ENCODE assay signal across 2 cellular contexts in the genomic region with DNA sequence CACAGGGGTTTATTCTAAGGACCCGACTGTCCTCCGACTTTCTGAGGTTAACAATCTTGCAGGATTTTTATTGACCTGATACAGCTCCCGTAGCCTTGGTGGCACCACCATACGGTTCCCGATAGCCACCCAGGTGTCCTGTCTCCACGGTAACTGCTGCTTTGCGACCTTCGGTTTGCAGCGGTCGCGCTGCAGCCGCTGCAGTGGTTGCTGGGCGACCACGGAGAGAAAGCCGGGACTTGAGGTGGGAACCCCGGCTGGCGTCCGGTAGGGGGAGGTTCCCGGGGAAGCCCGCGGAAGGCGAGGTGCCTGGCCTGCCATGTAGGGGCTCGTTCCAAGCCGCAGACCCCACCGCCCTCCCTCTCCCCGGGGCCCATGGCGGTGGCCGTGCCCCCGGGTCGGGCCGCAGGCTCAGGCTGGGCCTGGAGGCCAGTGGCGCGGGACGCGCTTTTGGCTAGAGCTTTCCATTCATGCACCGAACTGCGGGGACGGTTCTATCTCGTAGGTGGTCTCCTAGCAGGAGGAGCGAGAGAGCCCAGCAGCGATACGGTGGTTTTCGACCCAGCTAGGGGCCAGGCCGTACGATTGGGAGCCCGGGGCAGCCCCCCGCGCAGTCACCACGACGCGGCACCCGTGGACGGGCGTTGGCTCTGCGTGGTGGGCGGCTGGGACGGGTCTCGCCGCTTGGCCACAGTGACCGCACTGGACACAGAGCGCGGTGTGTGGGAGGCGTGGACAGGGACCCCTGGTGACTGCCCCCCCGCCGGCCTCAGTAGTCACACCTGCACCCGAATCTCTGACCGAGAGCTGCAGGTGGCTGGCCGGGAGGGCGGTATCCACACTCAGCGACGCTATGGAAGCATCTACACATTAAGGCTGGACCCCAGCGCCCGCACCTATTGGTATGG.
TF ChIP-seq lines count a peak whose summit lies in the region.

A gene with protein sequence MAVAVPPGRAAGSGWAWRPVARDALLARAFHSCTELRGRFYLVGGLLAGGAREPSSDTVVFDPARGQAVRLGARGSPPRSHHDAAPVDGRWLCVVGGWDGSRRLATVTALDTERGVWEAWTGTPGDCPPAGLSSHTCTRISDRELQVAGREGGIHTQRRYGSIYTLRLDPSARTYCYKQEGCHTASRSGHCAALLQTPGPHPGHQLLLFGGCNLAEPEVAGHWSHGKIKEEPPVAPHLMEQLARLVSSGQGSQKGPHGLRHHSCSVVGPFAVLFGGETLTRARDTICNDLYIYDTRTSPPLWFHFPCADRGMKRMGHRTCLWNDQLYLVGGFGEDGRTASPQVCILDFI (plus strand): TSS at position 201 of the 908 bp plus-strand sequence. CDS start 175 bp downstream, at position 376.

TF ChIP-seq in GM23338, 12 proteins besides CTCF, POLR2A, EP300 and RAD21:
- TF ChIP-seq, protein P1, sequence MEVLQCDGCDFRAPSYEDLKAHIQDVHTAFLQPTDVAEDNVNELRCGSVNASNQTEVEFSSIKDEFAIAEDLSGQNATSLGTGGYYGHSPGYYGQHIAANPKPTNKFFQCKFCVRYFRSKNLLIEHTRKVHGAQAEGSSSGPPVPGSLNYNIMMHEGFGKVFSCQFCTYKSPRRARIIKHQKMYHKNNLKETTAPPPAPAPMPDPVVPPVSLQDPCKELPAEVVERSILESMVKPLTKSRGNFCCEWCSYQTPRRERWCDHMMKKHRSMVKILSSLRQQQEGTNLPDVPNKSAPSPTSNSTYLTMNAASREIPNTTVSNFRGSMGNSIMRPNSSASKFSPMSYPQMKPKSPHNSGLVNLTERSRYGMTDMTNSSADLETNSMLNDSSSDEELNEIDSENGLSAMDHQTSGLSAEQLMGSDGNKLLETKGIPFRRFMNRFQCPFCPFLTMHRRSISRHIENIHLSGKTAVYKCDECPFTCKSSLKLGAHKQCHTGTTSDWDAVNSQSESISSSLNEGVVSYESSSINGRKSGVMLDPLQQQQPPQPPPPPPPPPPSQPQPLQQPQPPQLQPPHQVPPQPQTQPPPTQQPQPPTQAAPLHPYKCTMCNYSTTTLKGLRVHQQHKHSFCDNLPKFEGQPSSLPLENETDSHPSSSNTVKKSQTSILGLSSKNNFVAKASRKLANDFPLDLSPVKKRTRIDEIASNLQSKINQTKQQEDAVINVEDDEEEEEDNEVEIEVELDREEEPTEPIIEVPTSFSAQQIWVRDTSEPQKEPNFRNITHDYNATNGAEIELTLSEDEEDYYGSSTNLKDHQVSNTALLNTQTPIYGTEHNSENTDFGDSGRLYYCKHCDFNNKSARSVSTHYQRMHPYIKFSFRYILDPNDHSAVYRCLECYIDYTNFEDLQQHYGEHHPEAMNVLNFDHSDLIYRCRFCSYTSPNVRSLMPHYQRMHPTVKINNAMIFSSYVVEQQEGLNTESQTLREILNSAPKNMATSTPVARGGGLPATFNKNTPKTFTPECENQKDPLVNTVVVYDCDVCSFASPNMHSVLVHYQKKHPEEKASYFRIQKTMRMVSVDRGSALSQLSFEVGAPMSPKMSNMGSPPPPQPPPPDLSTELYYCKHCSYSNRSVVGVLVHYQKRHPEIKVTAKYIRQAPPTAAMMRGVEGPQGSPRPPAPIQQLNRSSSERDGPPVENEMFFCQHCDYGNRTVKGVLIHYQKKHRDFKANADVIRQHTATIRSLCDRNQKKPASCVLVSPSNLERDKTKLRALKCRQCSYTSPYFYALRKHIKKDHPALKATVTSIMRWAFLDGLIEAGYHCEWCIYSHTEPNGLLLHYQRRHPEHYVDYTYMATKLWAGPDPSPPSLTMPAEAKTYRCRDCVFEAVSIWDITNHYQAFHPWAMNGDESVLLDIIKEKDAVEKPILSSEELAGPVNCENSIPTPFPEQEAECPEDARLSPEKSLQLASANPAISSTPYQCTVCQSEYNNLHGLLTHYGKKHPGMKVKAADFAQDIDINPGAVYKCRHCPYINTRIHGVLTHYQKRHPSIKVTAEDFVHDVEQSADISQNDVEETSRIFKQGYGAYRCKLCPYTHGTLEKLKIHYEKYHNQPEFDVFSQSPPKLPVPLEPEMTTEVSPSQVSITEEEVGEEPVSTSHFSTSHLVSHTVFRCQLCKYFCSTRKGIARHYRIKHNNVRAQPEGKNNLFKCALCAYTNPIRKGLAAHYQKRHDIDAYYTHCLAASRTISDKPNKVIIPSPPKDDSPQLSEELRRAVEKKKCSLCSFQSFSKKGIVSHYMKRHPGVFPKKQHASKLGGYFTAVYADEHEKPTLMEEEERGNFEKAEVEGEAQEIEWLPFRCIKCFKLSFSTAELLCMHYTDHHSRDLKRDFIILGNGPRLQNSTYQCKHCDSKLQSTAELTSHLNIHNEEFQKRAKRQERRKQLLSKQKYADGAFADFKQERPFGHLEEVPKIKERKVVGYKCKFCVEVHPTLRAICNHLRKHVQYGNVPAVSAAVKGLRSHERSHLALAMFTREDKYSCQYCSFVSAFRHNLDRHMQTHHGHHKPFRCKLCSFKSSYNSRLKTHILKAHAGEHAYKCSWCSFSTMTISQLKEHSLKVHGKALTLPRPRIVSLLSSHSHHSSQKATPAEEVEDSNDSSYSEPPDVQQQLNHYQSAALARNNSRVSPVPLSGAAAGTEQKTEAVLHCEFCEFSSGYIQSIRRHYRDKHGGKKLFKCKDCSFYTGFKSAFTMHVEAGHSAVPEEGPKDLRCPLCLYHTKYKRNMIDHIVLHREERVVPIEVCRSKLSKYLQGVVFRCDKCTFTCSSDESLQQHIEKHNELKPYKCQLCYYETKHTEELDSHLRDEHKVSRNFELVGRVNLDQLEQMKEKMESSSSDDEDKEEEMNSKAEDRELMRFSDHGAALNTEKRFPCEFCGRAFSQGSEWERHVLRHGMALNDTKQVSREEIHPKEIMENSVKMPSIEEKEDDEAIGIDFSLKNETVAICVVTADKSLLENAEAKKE (CRISPR knock-in tag; IDR thresholded peaks at IDR 0.05): no peak
- TF ChIP-seq POLR2AphosphoS5 (IDR thresholded peaks at IDR 0.05; ENCODE audit: low read depth) (peak; percentile 67), CREB1 (CRISPR knock-in tag; IDR thresholded peaks at IDR 0.05; ENCODE audit: low read depth) (no peak)

TF ChIP-seq in WTC11, 78 proteins besides CTCF, POLR2A, EP300 and RAD21 (continued from another document and continues in another):
- TF ChIP-seq, protein P2, sequence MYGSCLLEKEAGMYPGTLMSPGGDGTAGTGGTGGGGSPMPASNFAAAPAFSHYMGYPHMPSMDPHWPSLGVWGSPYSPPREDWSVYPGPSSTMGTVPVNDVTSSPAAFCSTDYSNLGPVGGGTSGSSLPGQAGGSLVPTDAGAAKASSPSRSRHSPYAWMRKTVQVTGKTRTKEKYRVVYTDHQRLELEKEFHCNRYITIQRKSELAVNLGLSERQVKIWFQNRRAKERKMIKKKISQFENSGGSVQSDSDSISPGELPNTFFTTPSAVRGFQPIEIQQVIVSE (CRISPR knock-in tag; IDR thresholded peaks at IDR 0.05; ENCODE audit: borderline replicate concordance): no peak
- no peak for TF ChIP-seq TCF7 (CRISPR knock-in tag; IDR thresholded peaks at IDR 0.05; ENCODE audit: low read depth)
- no peak for TF ChIP-seq NR2C2 (CRISPR knock-in tag; IDR thresholded peaks at IDR 0.05)
- TF ChIP-seq ZNF671 (CRISPR knock-in tag; IDR thresholded peaks at IDR 0.05): no peak
- TF ChIP-seq, protein P3, sequence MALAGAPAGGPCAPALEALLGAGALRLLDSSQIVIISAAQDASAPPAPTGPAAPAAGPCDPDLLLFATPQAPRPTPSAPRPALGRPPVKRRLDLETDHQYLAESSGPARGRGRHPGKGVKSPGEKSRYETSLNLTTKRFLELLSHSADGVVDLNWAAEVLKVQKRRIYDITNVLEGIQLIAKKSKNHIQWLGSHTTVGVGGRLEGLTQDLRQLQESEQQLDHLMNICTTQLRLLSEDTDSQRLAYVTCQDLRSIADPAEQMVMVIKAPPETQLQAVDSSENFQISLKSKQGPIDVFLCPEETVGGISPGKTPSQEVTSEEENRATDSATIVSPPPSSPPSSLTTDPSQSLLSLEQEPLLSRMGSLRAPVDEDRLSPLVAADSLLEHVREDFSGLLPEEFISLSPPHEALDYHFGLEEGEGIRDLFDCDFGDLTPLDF (CRISPR knock-in tag; IDR thresholded peaks at IDR 0.05): no peak
- TF ChIP-seq, protein P4, sequence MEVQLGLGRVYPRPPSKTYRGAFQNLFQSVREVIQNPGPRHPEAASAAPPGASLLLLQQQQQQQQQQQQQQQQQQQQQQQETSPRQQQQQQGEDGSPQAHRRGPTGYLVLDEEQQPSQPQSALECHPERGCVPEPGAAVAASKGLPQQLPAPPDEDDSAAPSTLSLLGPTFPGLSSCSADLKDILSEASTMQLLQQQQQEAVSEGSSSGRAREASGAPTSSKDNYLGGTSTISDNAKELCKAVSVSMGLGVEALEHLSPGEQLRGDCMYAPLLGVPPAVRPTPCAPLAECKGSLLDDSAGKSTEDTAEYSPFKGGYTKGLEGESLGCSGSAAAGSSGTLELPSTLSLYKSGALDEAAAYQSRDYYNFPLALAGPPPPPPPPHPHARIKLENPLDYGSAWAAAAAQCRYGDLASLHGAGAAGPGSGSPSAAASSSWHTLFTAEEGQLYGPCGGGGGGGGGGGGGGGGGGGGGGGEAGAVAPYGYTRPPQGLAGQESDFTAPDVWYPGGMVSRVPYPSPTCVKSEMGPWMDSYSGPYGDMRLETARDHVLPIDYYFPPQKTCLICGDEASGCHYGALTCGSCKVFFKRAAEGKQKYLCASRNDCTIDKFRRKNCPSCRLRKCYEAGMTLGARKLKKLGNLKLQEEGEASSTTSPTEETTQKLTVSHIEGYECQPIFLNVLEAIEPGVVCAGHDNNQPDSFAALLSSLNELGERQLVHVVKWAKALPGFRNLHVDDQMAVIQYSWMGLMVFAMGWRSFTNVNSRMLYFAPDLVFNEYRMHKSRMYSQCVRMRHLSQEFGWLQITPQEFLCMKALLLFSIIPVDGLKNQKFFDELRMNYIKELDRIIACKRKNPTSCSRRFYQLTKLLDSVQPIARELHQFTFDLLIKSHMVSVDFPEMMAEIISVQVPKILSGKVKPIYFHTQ (CRISPR knock-in tag; IDR thresholded peaks at IDR 0.05): no peak
- TF ChIP-seq ATF1 (CRISPR knock-in tag; IDR thresholded peaks at IDR 0.05): 0 out of 2 replicates have a peak, but pooled peaks have one; percentile 53
- no peak for TF ChIP-seq SP1 (CRISPR knock-in tag; conservative IDR thresholded peaks at IDR 0.05)
- no peak for TF ChIP-seq SMAD4 (CRISPR knock-in tag; IDR thresholded peaks at IDR 0.05)
- peak; percentile 40; the same call in 1 of the 2 replicates for TF ChIP-seq CBFB (CRISPR knock-in tag; IDR thresholded peaks at IDR 0.05; ENCODE audit: low read depth)
- TF ChIP-seq, protein P5, sequence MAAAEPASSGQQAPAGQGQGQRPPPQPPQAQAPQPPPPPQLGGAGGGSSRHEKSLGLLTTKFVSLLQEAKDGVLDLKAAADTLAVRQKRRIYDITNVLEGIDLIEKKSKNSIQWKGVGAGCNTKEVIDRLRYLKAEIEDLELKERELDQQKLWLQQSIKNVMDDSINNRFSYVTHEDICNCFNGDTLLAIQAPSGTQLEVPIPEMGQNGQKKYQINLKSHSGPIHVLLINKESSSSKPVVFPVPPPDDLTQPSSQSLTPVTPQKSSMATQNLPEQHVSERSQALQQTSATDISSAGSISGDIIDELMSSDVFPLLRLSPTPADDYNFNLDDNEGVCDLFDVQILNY (CRISPR knock-in tag; IDR thresholded peaks at IDR 0.05): no peak; the same call in 1 of the 2 replicates
- TF ChIP-seq, protein P6, sequence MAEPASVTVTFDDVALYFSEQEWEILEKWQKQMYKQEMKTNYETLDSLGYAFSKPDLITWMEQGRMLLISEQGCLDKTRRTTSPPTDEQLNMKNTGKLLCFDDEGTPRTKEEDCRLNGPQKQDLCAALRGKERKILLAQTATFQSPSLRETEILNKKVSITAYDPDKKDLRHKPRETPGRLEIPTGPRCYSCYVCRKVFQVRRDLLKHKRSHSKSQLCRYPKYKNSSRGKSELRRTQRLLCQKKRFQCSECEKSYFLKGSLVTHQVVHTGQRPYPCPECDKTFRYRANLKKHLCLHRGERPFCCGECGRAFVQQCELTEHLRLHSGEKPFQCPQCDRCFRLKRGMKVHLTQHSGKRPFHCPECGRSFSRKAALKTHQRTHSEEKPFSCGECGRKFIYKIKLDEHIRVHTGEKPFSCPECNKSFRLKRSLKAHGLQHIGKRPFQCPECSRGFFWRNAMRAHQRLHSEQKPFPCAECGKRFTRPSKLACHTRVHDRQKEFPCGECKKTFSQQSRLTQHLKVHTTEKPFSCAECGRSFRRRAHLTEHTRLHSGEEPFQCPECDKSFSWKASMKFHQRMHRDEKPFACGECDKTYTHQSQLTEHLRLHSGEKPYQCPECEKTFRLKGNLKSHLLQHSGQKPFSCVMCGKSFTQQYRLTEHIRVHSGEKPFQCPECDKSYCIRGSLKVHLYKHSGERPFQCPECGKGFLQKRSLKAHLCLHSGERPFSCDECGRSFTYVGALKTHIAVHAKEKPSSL (CRISPR knock-in tag; conservative IDR thresholded peaks at IDR 0.05): no peak
- no peak for TF ChIP-seq PRRX2 (CRISPR knock-in tag; IDR thresholded peaks at IDR 0.05)
- TF ChIP-seq ZNF138 (CRISPR knock-in tag; conservative IDR thresholded peaks at IDR 0.05): no peak
- TF ChIP-seq CREB1 (CRISPR knock-in tag; IDR thresholded peaks at IDR 0.05): no peak
- TF ChIP-seq NFATC4 (CRISPR knock-in tag; IDR thresholded peaks at IDR 0.05): no peak
- 0 out of 2 replicates have a peak, but pooled peaks have one; percentile 9 for TF ChIP-seq ZNF423 (CRISPR knock-in tag; IDR thresholded peaks at IDR 0.05)
- TF ChIP-seq, protein P7, sequence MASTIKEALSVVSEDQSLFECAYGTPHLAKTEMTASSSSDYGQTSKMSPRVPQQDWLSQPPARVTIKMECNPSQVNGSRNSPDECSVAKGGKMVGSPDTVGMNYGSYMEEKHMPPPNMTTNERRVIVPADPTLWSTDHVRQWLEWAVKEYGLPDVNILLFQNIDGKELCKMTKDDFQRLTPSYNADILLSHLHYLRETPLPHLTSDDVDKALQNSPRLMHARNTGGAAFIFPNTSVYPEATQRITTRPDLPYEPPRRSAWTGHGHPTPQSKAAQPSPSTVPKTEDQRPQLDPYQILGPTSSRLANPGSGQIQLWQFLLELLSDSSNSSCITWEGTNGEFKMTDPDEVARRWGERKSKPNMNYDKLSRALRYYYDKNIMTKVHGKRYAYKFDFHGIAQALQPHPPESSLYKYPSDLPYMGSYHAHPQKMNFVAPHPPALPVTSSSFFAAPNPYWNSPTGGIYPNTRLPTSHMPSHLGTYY (CRISPR knock-in tag; IDR thresholded peaks at IDR 0.05): no peak
- TF ChIP-seq, protein P8, sequence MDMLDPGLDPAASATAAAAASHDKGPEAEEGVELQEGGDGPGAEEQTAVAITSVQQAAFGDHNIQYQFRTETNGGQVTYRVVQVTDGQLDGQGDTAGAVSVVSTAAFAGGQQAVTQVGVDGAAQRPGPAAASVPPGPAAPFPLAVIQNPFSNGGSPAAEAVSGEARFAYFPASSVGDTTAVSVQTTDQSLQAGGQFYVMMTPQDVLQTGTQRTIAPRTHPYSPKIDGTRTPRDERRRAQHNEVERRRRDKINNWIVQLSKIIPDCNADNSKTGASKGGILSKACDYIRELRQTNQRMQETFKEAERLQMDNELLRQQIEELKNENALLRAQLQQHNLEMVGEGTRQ (CRISPR knock-in tag; IDR thresholded peaks at IDR 0.05): 0 out of 2 replicates have a peak, but pooled peaks have one; percentile 8
- TF ChIP-seq MYBL2 (CRISPR knock-in tag; IDR thresholded peaks at IDR 0.05): peak; percentile 13; the same call in 1 of the 2 replicates
- no peak for TF ChIP-seq FOXJ3 (CRISPR knock-in tag; IDR thresholded peaks at IDR 0.05; ENCODE audit: borderline replicate concordance)
- TF ChIP-seq, protein P9, sequence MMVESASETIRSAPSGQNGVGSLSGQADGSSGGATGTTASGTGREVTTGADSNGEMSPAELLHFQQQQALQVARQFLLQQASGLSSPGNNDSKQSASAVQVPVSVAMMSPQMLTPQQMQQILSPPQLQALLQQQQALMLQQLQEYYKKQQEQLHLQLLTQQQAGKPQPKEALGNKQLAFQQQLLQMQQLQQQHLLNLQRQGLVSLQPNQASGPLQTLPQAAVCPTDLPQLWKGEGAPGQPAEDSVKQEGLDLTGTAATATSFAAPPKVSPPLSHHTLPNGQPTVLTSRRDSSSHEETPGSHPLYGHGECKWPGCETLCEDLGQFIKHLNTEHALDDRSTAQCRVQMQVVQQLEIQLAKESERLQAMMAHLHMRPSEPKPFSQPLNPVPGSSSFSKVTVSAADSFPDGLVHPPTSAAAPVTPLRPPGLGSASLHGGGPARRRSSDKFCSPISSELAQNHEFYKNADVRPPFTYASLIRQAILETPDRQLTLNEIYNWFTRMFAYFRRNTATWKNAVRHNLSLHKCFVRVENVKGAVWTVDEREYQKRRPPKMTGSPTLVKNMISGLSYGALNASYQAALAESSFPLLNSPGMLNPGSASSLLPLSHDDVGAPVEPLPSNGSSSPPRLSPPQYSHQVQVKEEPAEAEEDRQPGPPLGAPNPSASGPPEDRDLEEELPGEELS (CRISPR knock-in tag; IDR thresholded peaks at IDR 0.05): 0 out of 2 replicates have a peak, but pooled peaks have one; percentile 23
